In the genomic region with DNA sequence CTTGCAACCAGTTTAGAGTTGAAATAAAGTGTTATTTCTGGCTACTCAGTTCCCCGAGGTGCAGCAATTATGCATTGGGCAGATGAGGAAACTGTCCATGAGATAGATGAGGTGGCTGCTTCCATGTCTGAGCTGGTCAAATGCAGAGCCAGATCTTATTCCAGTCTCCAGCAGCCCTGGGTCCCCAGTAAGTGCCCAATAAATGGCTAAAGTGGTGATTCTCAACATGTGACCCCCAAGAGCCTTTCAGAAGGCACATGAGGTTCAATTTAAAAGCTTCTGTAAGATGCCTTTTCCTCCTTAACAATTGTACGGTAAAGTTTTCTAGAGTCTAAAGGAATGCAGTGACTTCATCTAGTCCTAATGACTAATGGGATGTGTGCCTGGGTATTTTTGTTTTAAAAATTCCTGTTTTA, we compare ENCODE assay signal across 9 cellular contexts. TPM values are rescaled to one million over a fixed set of nuclear protein-coding genes. Genes with fewer than 3 reads are reported as not detected.
DNase-seq lines count a peak whose midpoint lies in the region; ATAC-seq, FAIRE-seq and TF ChIP-seq lines count a peak whose summit lies in the region.
"Had no signal": no experiment of that assay in that cellular context is flagged by ENCODE, and none has a peak within 500 bp of the region (broad histone marks: within the 10 kb centered on the region; RNA-seq: fewer than 3 reads in every experiment).

No MANE protein-coding gene starts in this region.

- no peaks in the 10 kb centered on the region for H4K20me1 ChIP-seq in H1 (replicated peaks in 1 of 2; ENCODE audit: control insufficient read depth in 1 of 2, insufficient read depth in 2 of 2, low read length in 2 of 2)

- no peak overlapping the region for H3K18ac ChIP-seq in H1 (ENCODE audit: extremely low read depth, low read length)

- ATAC-seq in GM19324 (IDR thresholded peaks at IDR 0.05; ENCODE audit: low FRiP score, unreplicated experiment) (peak; percentile 25), HG03439 (IDR thresholded peaks at IDR 0.05; ENCODE audit: unreplicated experiment) (peak; percentile 13)

- H2BK120ac ChIP-seq in H1 (replicated peaks; ENCODE audit: low read depth, low read length) = no peak overlapping the region

- no peaks in the 10 kb centered on the region for H3K27me3 ChIP-seq in H1 (replicated peaks in 1 of 4; ENCODE audit: control insufficient read depth in 3 of 4, extremely low read depth in 1 of 4, insufficient read depth in 3 of 4, low read length in 3 of 4)
- no peaks in the 10 kb centered on the region for H3K27me3 ChIP-seq in skeletal muscle tissue (ENCODE audit: control insufficient read depth in 3 of 3, insufficient read depth in 3 of 3, low read length in 3 of 3)
- H3K27me3 ChIP-seq: dorsolateral prefrontal cortex had no signal

- 0 out of 2 replicates have a peak overlapping the region, but pooled peaks have one; percentile 53 for H2BK12ac ChIP-seq in H1 (ENCODE audit: low read depth, low read length)

- H3K4ac ChIP-seq in H1 (replicated peaks; ENCODE audit: insufficient read length, low read depth, low read length) = no peak overlapping the region

- no peak overlapping the region for H2AFZ ChIP-seq in H1 (ENCODE audit: low read length)

- 50% methylated on average over 2 of the region's 2 CpGs; no CpG with 5 or more reads in 1 of the 2 experiments for WGBS in H1 (ENCODE audit: extremely low coverage in 1 of 2, insufficient coverage in 1 of 2, insufficient read length in 1 of 2, insufficient replicate concordance in 2 of 2, low coverage in 1 of 2, low lambda C conversion rate in 2 of 2, missing lambda C conversion rate in 1 of 2), 2 experiments

- H3K14ac ChIP-seq in H1 (ENCODE audit: insufficient read length) = no peak overlapping the region

- POLR2A ChIA-PET in H1 (lab: Charles Lee; ENCODE audit: partially characterized antibody) = interaction anchor here (1.3 to 5.1 kb wide), 6 partner anchors 30 to 82 kb away, joined by 8 to 33 read pairs (median 13); partner anchors contain the start of gene G3BP1

- H3K4me1 ChIP-seq in H1 (replicated peaks in 1 of 4; ENCODE audit: control insufficient read depth in 3 of 4, insufficient read depth in 4 of 4, low read length in 3 of 4) (peaks cover 6 to 10% (median 9%) of the 10 kb centered on the region in 4 experiments), skeletal muscle tissue (ENCODE audit: control insufficient read depth in 3 of 3, insufficient read depth in 3 of 3, low read length in 3 of 3) (peaks cover 20 to 35% (median 31%) of the 10 kb centered on the region in 3 donors)

- no peak for TF ChIP-seq RAD21 in H1 (IDR thresholded peaks at IDR 0.05 in 1 of 2, conservative IDR thresholded peaks at IDR 0.05 in 1 of 2; ENCODE audit: low read depth in 2 of 2, low read length in 2 of 2)

- no peak for FAIRE-seq in H1 (lab: Jason Lieb, UNC)

- TF ChIP-seq EP300 in H1 (IDR thresholded peaks at IDR 0.05; ENCODE audit: borderline replicate concordance in 1 of 2, low read depth in 2 of 2, low read length in 2 of 2) = no peak

- no peak overlapping the region for H2BK5ac ChIP-seq in H1 (ENCODE audit: low read depth, low read length)

- H3K36me3 ChIP-seq in H1 (ENCODE audit: control insufficient read depth in 2 of 4, insufficient read depth in 4 of 4, low read length in 3 of 4) (peaks cover 3 to 14% (median 7%) of the 10 kb centered on the region in 4 experiments; a peak in 4 of 8 replicates), skeletal muscle tissue (ENCODE audit: control insufficient read depth in 3 of 3, insufficient read depth in 3 of 3, low read length in 3 of 3) (peaks cover 8 to 23% (median 18%) of the 10 kb centered on the region in 3 donors)

- H3K79me2 ChIP-seq in H1 (ENCODE audit: control insufficient read depth in 1 of 2, insufficient read depth in 2 of 2, low read length in 2 of 2) = no peaks in the 10 kb centered on the region

- H4K8ac ChIP-seq in H1 (ENCODE audit: extremely low read depth, insufficient read depth, low read length) = no peak overlapping the region

- no peak overlapping the region for H4K91ac ChIP-seq in H1 (replicated peaks; ENCODE audit: insufficient read length, low read length)

- 0 out of 2 replicates have a peak overlapping the region, but pooled peaks have one; percentile 40 for H2BK15ac ChIP-seq in H1 (ENCODE audit: low read length)

- H3K56ac ChIP-seq in H1 (replicated peaks; ENCODE audit: insufficient read length, low read depth, low read length) = no peak overlapping the region

- H3K9ac ChIP-seq in H1 (replicated peaks in 1 of 4; ENCODE audit: extremely low read depth in 1 of 4, low read depth in 3 of 4, low read length in 3 of 4) = no peak overlapping the region
- peak overlapping the region in 1 of 3 donors; percentile 63 for H3K9ac ChIP-seq in skeletal muscle tissue (ENCODE audit: low read depth in 1 of 3, low read length in 3 of 3)

- no peak for TF ChIP-seq POLR2A in H1 (IDR thresholded peaks at IDR 0.05; ENCODE audit: control extremely low read depth in 1 of 2, low read depth in 2 of 2, low read length in 2 of 2)

- CTCF ChIA-PET in H1 (lab: Charles Lee; ENCODE audit: partially characterized antibody) = interaction anchor here (0.7 to 38.0 kb wide), 46 partner anchors 10 to 692 kb away, joined by 3 to 991 read pairs (median 4); partner anchors contain the start of genes ATOX1, SLC36A1 and SPARC

- DNase-seq in H1 (ENCODE audit: low read depth in 1 of 2, low spot score in 2 of 2) = no peak
- DNase-seq in nucleus accumbens (lab: John Stamatoyannopoulos, UW) = no peak
- DNase-seq in iPS-NIHi11 (ENCODE audit: low spot score) = no peak
- no peak for DNase-seq in ureter (ENCODE audit: low spot score)
- DNase-seq in GOT3 (lab: John Stamatoyannopoulos, UW) = no peak

- H3K9me3 ChIP-seq in H1 (ENCODE audit: insufficient read depth in 2 of 2, low read depth in 1 of 2, low read length in 1 of 2) (no peaks in the 10 kb centered on the region), skeletal muscle tissue (ENCODE audit: control insufficient read depth in 3 of 3, low read length in 3 of 3) (no peaks in the 10 kb centered on the region)

- no peak overlapping the region for H3K23ac ChIP-seq in H1 (ENCODE audit: insufficient read length)

- H3K79me1 ChIP-seq in H1 (ENCODE audit: low read depth, low read length) = no peaks in the 10 kb centered on the region

- H3K4me2 ChIP-seq in H1 (ENCODE audit: insufficient read depth in 1 of 2, low read depth in 2 of 2, low read length in 2 of 2) = peak overlapping the region in 1 of 2 experiments; percentile 63; a peak in 1 of 4 replicates

- H3K27ac ChIP-seq in H1 (ENCODE audit: low read depth, low read length) = no peak overlapping the region
- peak overlapping the region; percentile 66 for H3K27ac ChIP-seq in skeletal muscle tissue (ENCODE audit: low read depth, low read length)

- H2BK20ac ChIP-seq in H1 (ENCODE audit: low read length) = no peak overlapping the region

- no peak for TF ChIP-seq CTCF in H1 (IDR thresholded peaks at IDR 0.05; ENCODE audit: control extremely low read depth in 1 of 3, insufficient read depth in 1 of 3, low read depth in 1 of 3, low read length in 3 of 3)

- H4K5ac ChIP-seq in H1 (ENCODE audit: insufficient read length, low read depth, low read length) = no peak overlapping the region

- H3K4me3 ChIP-seq in H1 (ENCODE audit: extremely low read depth in 1 of 4, insufficient read depth in 2 of 4, low read depth in 3 of 4, low read length in 4 of 4) = no peak overlapping the region
- peak overlapping the region in 1 of 3 donors; percentile 41 for H3K4me3 ChIP-seq in skeletal muscle tissue (ENCODE audit: low read length in 3 of 3)

- no peak overlapping the region for H2AK5ac ChIP-seq in H1 (ENCODE audit: low read depth, low read length)

- H3K23me2 ChIP-seq in H1 (ENCODE audit: low read depth, low read length) = no peaks in the 10 kb centered on the region

TF ChIP-seq in H1, 55 proteins besides CTCF, POLR2A, EP300 and RAD21:
- TF ChIP-seq GABPA (IDR thresholded peaks at IDR 0.05; ENCODE audit: borderline replicate concordance, insufficient read depth, low read length) (no peak), KDM4A (IDR thresholded peaks at IDR 0.05; ENCODE audit: low read depth, low read length, severe bottlenecking) (no peak), NANOG (IDR thresholded peaks at IDR 0.05; ENCODE audit: insufficient read depth, low read depth, low read length, poor library complexity, severe bottlenecking) (no peak)
TF ChIP-seq in H1: peak in this region for 0.

RNA-seq across cellular contexts. Expression of gene ATOX1, which starts 17.5 kb away (rescaled TPM):
- total RNA-seq in H1 (2021; fragmentation: NEBNext Ultra II Directional; extraction: Animal tissue kit (Norgen Biotek cat#: 25700)) = 77.9 and 79.9 TPM in 2 replicates
- 232 and 249 TPM in 2 replicates for polyA plus RNA-seq in H1 (2011; rRNA removed)
- polyA plus RNA-seq in H1 (2011; cell fraction: cytosol; rRNA removed) = 197 TPM
- 95.2 TPM for polyA plus RNA-seq in H1 (2011; cell fraction: nucleus; rRNA removed)
- polyA plus RNA-seq in H1 (2012, experiment 1 of 2) = 110 to 175 TPM (median 169 TPM) in 4 replicates
- polyA plus RNA-seq in H1 (2012, experiment 2 of 2) = 332 TPM
- 137 TPM for polyA plus RNA-seq in H1 (2013, experiment 1 of 2)
- 153 TPM for polyA plus RNA-seq in H1 (2013, experiment 2 of 2)
- polyA minus RNA-seq in H1 (2011; rRNA and poly(A)+ RNA removed) = 68.1 and 82.4 TPM in 2 replicates
- polyA minus RNA-seq in H1 (2011; cell fraction: cytosol; rRNA and poly(A)+ RNA removed) = 33.2 TPM
- polyA minus RNA-seq in H1 (2011; cell fraction: nucleus; rRNA and poly(A)+ RNA removed) = 40.2 TPM
- 20.4 TPM for total RNA-seq in skeletal muscle tissue
- total RNA-seq in ureter = 88.6 TPM

RNA-seq across cellular contexts. Expression of gene G3BP1, which starts 30.8 kb away (rescaled TPM):
- total RNA-seq in H1 (2021; fragmentation: NEBNext Ultra II Directional; extraction: Animal tissue kit (Norgen Biotek cat#: 25700)) = 516 and 529 TPM in 2 replicates
- polyA plus RNA-seq in H1 (2011; rRNA removed) = 57.0 and 71.2 TPM in 2 replicates
- 72.4 TPM for polyA plus RNA-seq in H1 (2011; cell fraction: cytosol; rRNA removed)
- 75.6 TPM for polyA plus RNA-seq in H1 (2011; cell fraction: nucleus; rRNA removed)
- 193 to 256 TPM (median 226 TPM) in 4 replicates for polyA plus RNA-seq in H1 (2012, experiment 1 of 2)
- polyA plus RNA-seq in H1 (2012, experiment 2 of 2) = 21.2 TPM
- 127 TPM for polyA plus RNA-seq in H1 (2013, experiment 1 of 2)
- 121 TPM for polyA plus RNA-seq in H1 (2013, experiment 2 of 2)
- polyA minus RNA-seq in H1 (2011; rRNA and poly(A)+ RNA removed) = 307 and 404 TPM in 2 replicates
- 282 TPM for polyA minus RNA-seq in H1 (2011; cell fraction: cytosol; rRNA and poly(A)+ RNA removed)
- 293 TPM for polyA minus RNA-seq in H1 (2011; cell fraction: nucleus; rRNA and poly(A)+ RNA removed)
- total RNA-seq in skeletal muscle tissue (109 TPM), ureter (209 TPM)

RNA-seq across cellular contexts. Expression of gene SPARC, which starts 54.3 kb away (rescaled TPM):
- total RNA-seq in H1 (2021; fragmentation: NEBNext Ultra II Directional; extraction: Animal tissue kit (Norgen Biotek cat#: 25700)) = 438 and 452 TPM in 2 replicates
- polyA plus RNA-seq in H1 (2011; rRNA removed) = 375 and 434 TPM in 2 replicates
- polyA plus RNA-seq in H1 (2011; cell fraction: cytosol; rRNA removed) = 385 TPM
- polyA plus RNA-seq in H1 (2011; cell fraction: nucleus; rRNA removed) = 501 TPM
- polyA plus RNA-seq in H1 (2012, experiment 1 of 2) = 385 to 537 TPM (median 495 TPM) in 4 replicates
- polyA plus RNA-seq in H1 (2012, experiment 2 of 2) = 164 TPM
- polyA plus RNA-seq in H1 (2013, experiment 1 of 2) = 450 TPM
- 478 TPM for polyA plus RNA-seq in H1 (2013, experiment 2 of 2)
- 271 and 297 TPM in 2 replicates for polyA minus RNA-seq in H1 (2011; rRNA and poly(A)+ RNA removed)
- polyA minus RNA-seq in H1 (2011; cell fraction: cytosol; rRNA and poly(A)+ RNA removed) = 203 TPM
- 95.3 TPM for polyA minus RNA-seq in H1 (2011; cell fraction: nucleus; rRNA and poly(A)+ RNA removed)
- total RNA-seq in skeletal muscle tissue (1,314 TPM), ureter (483 TPM)
